ENCODE assay signal across 7 cellular contexts in the genomic region with DNA sequence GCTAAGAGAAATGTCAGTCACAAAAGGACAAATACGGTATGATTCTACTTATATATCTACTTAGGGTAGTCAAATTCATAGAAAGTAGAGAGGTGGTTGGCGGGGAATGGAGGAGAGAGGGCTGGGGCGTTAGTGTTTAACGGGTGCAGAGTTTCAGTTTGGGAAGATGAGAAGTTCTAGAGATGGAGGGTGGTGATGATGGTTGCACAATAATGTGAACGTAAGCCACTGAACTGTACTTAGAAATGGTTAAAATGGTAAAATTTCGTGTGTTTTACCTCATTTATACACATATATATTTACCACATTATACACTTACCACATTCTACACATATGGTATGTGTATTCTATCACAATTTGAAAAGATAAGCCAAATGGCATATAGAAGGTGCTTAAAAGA.
"Had no signal": no experiment of that assay in that cellular context is flagged by ENCODE, and none has a peak within 500 bp of the region (broad histone marks: within the 10 kb centered on the region; RNA-seq: fewer than 3 reads in every experiment).

No MANE protein-coding gene starts in this region.

- H3K4me2 ChIP-seq: GM23338 had no signal

- H2AFZ ChIP-seq: GM23338 had no signal

- ATAC-seq: GM23338 had no signal

- H3K4me3 ChIP-seq: GM23338 had no signal

- DNase-seq: H9, HCEC 1CT, KG1 had no signal

- FAIRE-seq: H1, H54, HTR-8/SVneo had no signal
